In genomic region chr12:64457466-64457865, GRCh38 we compare ENCODE assay signal across 17 cellular contexts. TPM values are rescaled to one million over a fixed set of nuclear protein-coding genes. Genes with fewer than 3 reads are reported as not detected.
DNase-seq lines count a peak whose midpoint lies in the region; ATAC-seq, FAIRE-seq and TF ChIP-seq lines count a peak whose summit lies in the region.
"Had no signal": no experiment of that assay in that cellular context is flagged by ENCODE, and none has a peak within 500 bp of the region (broad histone marks: within the 10 kb centered on the region; RNA-seq: fewer than 3 reads in every experiment).

No MANE protein-coding gene starts in this region.

- TF ChIP-seq CTCF in liver (IDR thresholded peaks at IDR 0.05; ENCODE audit: low read depth, low read length, missing input control) (no peak), HepG2 (CRISPR knock-in tag; IDR thresholded peaks at IDR 0.05) (no peak), RWPE2 (IDR thresholded peaks at IDR 0.05; ENCODE audit: poor library complexity, severe bottlenecking) (no peak), left lung (IDR thresholded peaks at IDR 0.05) (no peak), upper lobe of right lung (IDR thresholded peaks at IDR 0.05) (no peak), tibial artery (IDR thresholded peaks at IDR 0.05) (no peak)

- H3K4me1 ChIP-seq in liver (ENCODE audit: control insufficient read depth in 4 of 4, insufficient read depth in 4 of 4, low read length in 3 of 4) (peaks cover 10 to 22% (median 17%) of the 10 kb centered on the region in 4 donors), HepG2 (ENCODE audit: insufficient read depth, low read length) (peaks cover 64% of the 10 kb centered on the region), RWPE2 (ENCODE audit: insufficient read depth, poor library complexity, severe bottlenecking) (peaks cover 45% of the 10 kb centered on the region), left lung (peaks cover 6 to 62% of the 10 kb centered on the region in 2 donors), upper lobe of right lung (peaks cover 37% of the 10 kb centered on the region), tibial artery (peaks cover 0 to 31% (median 18%) of the 10 kb centered on the region in 4 donors)

- intact Hi-C loops in HepG2 (cut with micrococcal nuclease; ENCODE audit: unreplicated experiment), result no loop called here
- intact Hi-C loops in left lung (cut with DNase I), result no loop called here
- intact Hi-C loops in upper lobe of right lung (cut with DNase I), result no loop called here
- intact Hi-C loops in tibial artery (cut with DNase I; ENCODE audit: low total_unique reads), result no loop called here

- CTCF ChIA-PET in HepG2 (lab: Yijun Ruan, JAX; ENCODE audit: low intra/inter-chr PET ratio, low total read pairs), result no interaction called here

- H3K27ac ChIP-seq in liver (ENCODE audit: low read depth in 1 of 2, low read length in 2 of 2) (peak overlapping the region; percentile 16 to 56), HepG2 (ENCODE audit: extremely low read length, insufficient read depth, low read length) (no peak overlapping the region), RWPE2 (ENCODE audit: poor library complexity, severe bottlenecking) (peak overlapping the region; percentile 5), left lung (peak overlapping the region; percentile 21 to 49), upper lobe of right lung (peak overlapping the region; percentile 25), tibial artery (no peak overlapping the region)
- H3K27ac ChIP-seq: brain microvascular endothelial cell, VCaP had no signal

- H3K36me3 ChIP-seq in liver (ENCODE audit: control insufficient read depth in 4 of 4, insufficient read depth in 3 of 4, low read depth in 1 of 4, low read length in 3 of 4) (peaks cover 0 to 12% (median 1%) of the 10 kb centered on the region in 4 donors), HepG2 (replicated peaks in 1 of 2; ENCODE audit: control insufficient read depth in 1 of 2, insufficient read depth in 2 of 2, low read length in 2 of 2) (peaks cover 2 to 16% of the 10 kb centered on the region in 2 experiments), RWPE2 (ENCODE audit: low read depth) (peaks cover 74% of the 10 kb centered on the region), left lung (peaks cover 0 to 24% of the 10 kb centered on the region in 2 donors), upper lobe of right lung (peaks cover 29% of the 10 kb centered on the region), tibial artery (peaks cover 10 to 26% (median 22%) of the 10 kb centered on the region in 3 donors)

- no peak for FAIRE-seq in HepG2 (lab: Jason Lieb, UNC)
- FAIRE-seq: keratinocyte had no signal

- no peaks in the 10 kb centered on the region for H3K9me3 ChIP-seq in liver (ENCODE audit: control insufficient read depth in 4 of 4, low read length in 3 of 4)
- H3K9me3 ChIP-seq in HepG2 (ENCODE audit: low read length), result no peaks in the 10 kb centered on the region
- no peaks in the 10 kb centered on the region for H3K9me3 ChIP-seq in RWPE2 (ENCODE audit: severe bottlenecking)
- no peaks in the 10 kb centered on the region for H3K9me3 ChIP-seq in left lung
- H3K9me3 ChIP-seq in upper lobe of right lung, result no peaks in the 10 kb centered on the region
- no peaks in the 10 kb centered on the region for H3K9me3 ChIP-seq in tibial artery
- H3K9me3 ChIP-seq: BE2C had no signal

- in situ Hi-C loops in HepG2 (cut with HindIII; ENCODE audit: extremely low pct_ligation_motif_present, low pct_unique_long_range_greater_than_20kb), result no loop called here

- WGBS in liver, result 79% methylated on average over 3 of the region's 3 CpGs
- WGBS in HepG2 (ENCODE audit: low lambda C conversion rate), result 94% methylated on average over 3 of the region's 3 CpGs

- POLR2A ChIA-PET in HepG2 (lab: Yijun Ruan, JAX), result no interaction called here

- no TSS peak for BruUV-seq in HepG2 (replicated peaks; lab: Mats Ljungman, UMichigan)

- no peak overlapping the region for H3K4me2 ChIP-seq in HepG2 (ENCODE audit: low read depth, low read length)

- H3K4me3 ChIP-seq in liver (ENCODE audit: low read depth in 1 of 3, low read length in 3 of 3) (no peak overlapping the region), HepG2 (replicated peaks in 1 of 3; ENCODE audit: insufficient read depth in 1 of 3, low read depth in 2 of 3, low read length in 3 of 3) (no peak overlapping the region), RWPE2 (ENCODE audit: severe bottlenecking) (no peak overlapping the region), left lung (no peak overlapping the region), upper lobe of right lung (no peak overlapping the region), tibial artery (no peak overlapping the region)

- TF ChIP-seq RAD21 in liver (IDR thresholded peaks at IDR 0.05) (no peak), HepG2 (CRISPR knock-in tag; IDR thresholded peaks at IDR 0.05) (no peak)

- DNase-seq in HepG2 (ENCODE audit: low spot score), result no peak
- no peak for DNase-seq in RWPE2 (ENCODE audit: low spot score)
- no peak for DNase-seq in left lung
- DNase-seq in upper lobe of right lung, result no peak
- no peak for DNase-seq in islet precursor cell
- DNase-seq in tibial artery, result no peak
- DNase-seq: BE2C, endodermal cell, NCI-H187, NCI-H82, right cardiac atrium, Right ventricle myocardium superior had no signal

- peaks cover 63% of the 10 kb centered on the region for H3K79me2 ChIP-seq in HepG2 (ENCODE audit: insufficient read depth, low read length)

- no peak for ATAC-seq in HepG2
- no peak for ATAC-seq in RWPE2 (ENCODE audit: low read depth)
- no peak for ATAC-seq in left lung
- ATAC-seq in upper lobe of right lung, result no peak
- no peak for ATAC-seq in HG02973 (IDR thresholded peaks at IDR 0.05; ENCODE audit: unreplicated experiment)
- ATAC-seq: right cardiac atrium had no signal

- TF ChIP-seq POLR2A in HepG2 (IDR thresholded peaks at IDR 0.05; ENCODE audit: insufficient read depth in 1 of 2, low read depth in 2 of 2, low read length in 2 of 2), result no peak

- H4K20me1 ChIP-seq in HepG2 (ENCODE audit: insufficient read depth, low read length), result peaks cover 5% of the 10 kb centered on the region; the same call in 1 of the 2 replicates

- no peak overlapping the region for H3K9ac ChIP-seq in liver (ENCODE audit: low read depth in 1 of 2, low read length in 2 of 2)
- H3K9ac ChIP-seq in HepG2 (ENCODE audit: insufficient read depth, low read depth, low read length), result no peak overlapping the region

- H3K27me3 ChIP-seq in liver (ENCODE audit: control insufficient read depth in 4 of 4, insufficient read depth in 4 of 4, low read length in 3 of 4), result no peaks in the 10 kb centered on the region
- H3K27me3 ChIP-seq in HepG2 (ENCODE audit: control insufficient read depth in 1 of 2, insufficient read depth in 2 of 2, low read length in 2 of 2), result no peaks in the 10 kb centered on the region
- no peaks in the 10 kb centered on the region for H3K27me3 ChIP-seq in RWPE2 (ENCODE audit: insufficient read depth, poor library complexity, severe bottlenecking)
- H3K27me3 ChIP-seq in left lung, result no peaks in the 10 kb centered on the region
- no peaks in the 10 kb centered on the region for H3K27me3 ChIP-seq in upper lobe of right lung
- no peaks in the 10 kb centered on the region for H3K27me3 ChIP-seq in tibial artery
- H3K27me3 ChIP-seq: BE2C, brain microvascular endothelial cell had no signal

- H2AFZ ChIP-seq in HepG2 (ENCODE audit: low read length), result no peak overlapping the region

- TF ChIP-seq EP300 in HepG2 (IDR thresholded peaks at IDR 0.05; ENCODE audit: low read depth in 2 of 2, low read length in 2 of 2) (no peak), HepG2 (CRISPR knock-in tag; IDR thresholded peaks at IDR 0.05; ENCODE audit: borderline replicate concordance) (no peak)

RNA-seq across cellular contexts. Expression of gene TBK1, which starts 5.5 kb away (rescaled TPM):
- total RNA-seq in liver (10 to 100 TPM; 16.7 to 20.7 TPM), HepG2 (2016; rRNA removed; fragmentation: Illumina TruSeq; extraction: Trizol) (25.2 and 35.1 TPM in 2 replicates), left lung (10 to 100 TPM; 17.8 to 28.4 TPM), upper lobe of right lung (28.2 TPM)
- polyA plus RNA-seq in liver (10 to 100 TPM in 1 of 2 donors, 1 to 10 TPM in 1; 7.6 to 11.1 TPM), HepG2 (2011; rRNA removed) (7.4 and 10.3 TPM in 2 replicates)
- total RNA-seq in HepG2 (2016; cell fraction: cytosol; rRNA removed; fragmentation: Illumina TruSeq; extraction: Trizol; ENCODE audit: low read depth), result 4.1 and 5.1 TPM in 2 replicates
- total RNA-seq in HepG2 (2016; cell fraction: insoluble cytoplasmic fraction; rRNA removed; fragmentation: Illumina TruSeq; extraction: Trizol), result 26.1 and 35.7 TPM in 2 replicates
- total RNA-seq in HepG2 (2016; cell fraction: membrane; rRNA removed; fragmentation: Illumina TruSeq; extraction: Trizol), result 9.1 and 10.7 TPM in 2 replicates
- 27.9 and 29.9 TPM in 2 replicates for total RNA-seq in HepG2 (2016; cell fraction: nucleus; rRNA removed; fragmentation: Illumina TruSeq; extraction: Trizol)
- 2.6 and 4.7 TPM in 2 replicates for polyA plus RNA-seq in HepG2 (2011; cell fraction: cytosol; rRNA removed)
- 5.4 and 7.0 TPM in 2 replicates for polyA plus RNA-seq in HepG2 (2011; cell fraction: nucleus; rRNA removed)
- polyA plus RNA-seq in HepG2 (2012), result 11.9 and 14.4 TPM in 2 replicates
- polyA plus RNA-seq in HepG2 (2016; cell fraction: cytosol; fragmentation: Illumina TruSeq; extraction: Trizol; ENCODE audit: low read depth), result 1.2 and 1.5 TPM in 2 replicates
- polyA plus RNA-seq in HepG2 (2016; cell fraction: insoluble cytoplasmic fraction; fragmentation: Illumina TruSeq; extraction: Trizol; ENCODE audit: low read depth), result 30.1 and 30.9 TPM in 2 replicates
- 3.0 and 3.8 TPM in 2 replicates for polyA plus RNA-seq in HepG2 (2016; cell fraction: membrane; fragmentation: Illumina TruSeq; extraction: Trizol; ENCODE audit: low read depth)
- 36.9 and 38.5 TPM in 2 replicates for polyA plus RNA-seq in HepG2 (2016; cell fraction: nucleus; fragmentation: Illumina TruSeq; extraction: Trizol; ENCODE audit: insufficient read depth, low read depth)
- polyA minus RNA-seq in HepG2 (2011; rRNA and poly(A)+ RNA removed; ENCODE audit: low replicate concordance), result 2.3 and 5.9 TPM in 2 replicates
- polyA minus RNA-seq in HepG2 (2011; cell fraction: cytosol; rRNA and poly(A)+ RNA removed), result 6.1 and 6.8 TPM in 2 replicates
- polyA minus RNA-seq in HepG2 (2011; cell fraction: nucleus; rRNA and poly(A)+ RNA removed), result 33.8 and 36.3 TPM in 2 replicates

RNA-seq across cellular contexts. Expression of gene XPOT, which starts 53.3 kb away (rescaled TPM):
- total RNA-seq in liver (10 to 100 TPM; 23.4 to 44.8 TPM), HepG2 (2016; rRNA removed; fragmentation: Illumina TruSeq; extraction: Trizol) (102 and 136 TPM in 2 replicates), left lung (10 to 100 TPM; 56.9 to 98.2 TPM), upper lobe of right lung (65.8 TPM)
- polyA plus RNA-seq in liver (10 to 100 TPM; 16.7 to 24.3 TPM), HepG2 (2011; rRNA removed) (91.8 and 93.8 TPM in 2 replicates)
- 23.9 and 24.7 TPM in 2 replicates for total RNA-seq in HepG2 (2016; cell fraction: cytosol; rRNA removed; fragmentation: Illumina TruSeq; extraction: Trizol; ENCODE audit: low read depth)
- 99.3 and 127 TPM in 2 replicates for total RNA-seq in HepG2 (2016; cell fraction: insoluble cytoplasmic fraction; rRNA removed; fragmentation: Illumina TruSeq; extraction: Trizol)
- total RNA-seq in HepG2 (2016; cell fraction: membrane; rRNA removed; fragmentation: Illumina TruSeq; extraction: Trizol), result 103 and 117 TPM in 2 replicates
- 72.8 and 91.5 TPM in 2 replicates for total RNA-seq in HepG2 (2016; cell fraction: nucleus; rRNA removed; fragmentation: Illumina TruSeq; extraction: Trizol)
- 23.5 and 43.5 TPM in 2 replicates for polyA plus RNA-seq in HepG2 (2011; cell fraction: cytosol; rRNA removed)
- polyA plus RNA-seq in HepG2 (2011; cell fraction: nucleus; rRNA removed), result 97.9 and 118 TPM in 2 replicates
- polyA plus RNA-seq in HepG2 (2012), result 76.4 and 91.1 TPM in 2 replicates
- 17.9 and 20.0 TPM in 2 replicates for polyA plus RNA-seq in HepG2 (2016; cell fraction: cytosol; fragmentation: Illumina TruSeq; extraction: Trizol; ENCODE audit: low read depth)
- 102 and 111 TPM in 2 replicates for polyA plus RNA-seq in HepG2 (2016; cell fraction: insoluble cytoplasmic fraction; fragmentation: Illumina TruSeq; extraction: Trizol; ENCODE audit: low read depth)
- polyA plus RNA-seq in HepG2 (2016; cell fraction: membrane; fragmentation: Illumina TruSeq; extraction: Trizol; ENCODE audit: low read depth), result 57.5 and 60.6 TPM in 2 replicates
- 113 and 120 TPM in 2 replicates for polyA plus RNA-seq in HepG2 (2016; cell fraction: nucleus; fragmentation: Illumina TruSeq; extraction: Trizol; ENCODE audit: insufficient read depth, low read depth)
- 45.0 and 86.1 TPM in 2 replicates for polyA minus RNA-seq in HepG2 (2011; rRNA and poly(A)+ RNA removed; ENCODE audit: low replicate concordance)
- 65.4 and 79.8 TPM in 2 replicates for polyA minus RNA-seq in HepG2 (2011; cell fraction: cytosol; rRNA and poly(A)+ RNA removed)
- polyA minus RNA-seq in HepG2 (2011; cell fraction: nucleus; rRNA and poly(A)+ RNA removed), result 166 and 207 TPM in 2 replicates

Comparison
In these comparisons a context has a peak if more than half of its experiments do, and no peak if none do; other contexts are left out.
1. H3K27ac ChIP-seq: peak in liver (2 of 2), RWPE2 (single experiment), left lung (2 of 2) and upper lobe of right lung (single experiment); none in HepG2 (single experiment) and tibial artery (0 of 2).